8 cellular contexts compared by ENCODE assay signal in the genomic region with DNA sequence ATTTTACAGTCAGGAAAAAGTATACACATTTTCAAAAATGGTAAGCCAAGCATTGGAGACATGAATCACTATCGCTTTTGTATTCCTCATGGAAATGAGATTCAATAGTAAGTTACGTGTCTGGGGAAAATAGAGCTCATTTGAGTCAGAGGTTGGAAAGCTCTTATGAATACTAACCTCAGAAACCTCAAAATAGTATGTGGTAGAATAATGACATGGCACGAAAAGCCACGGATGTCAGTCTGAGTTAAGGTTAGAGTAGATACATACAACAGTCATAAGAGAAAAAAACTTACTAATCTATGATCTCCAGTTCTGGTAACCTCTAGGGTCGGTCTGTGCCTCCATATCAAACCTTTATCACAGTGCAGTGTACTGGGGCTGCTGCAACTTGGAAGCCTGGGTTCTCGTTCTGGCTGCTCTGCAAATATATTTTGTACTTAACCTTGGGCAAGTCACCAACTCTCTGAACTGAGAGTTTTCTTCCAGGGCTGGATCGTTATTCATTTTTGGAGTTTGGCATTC. TPM values are rescaled to one million over a fixed set of nuclear protein-coding genes. Genes with fewer than 3 reads are reported as not detected.
DNase-seq lines count a peak whose midpoint lies in the region; ATAC-seq and TF ChIP-seq lines count a peak whose summit lies in the region.

No MANE protein-coding gene starts in this region.

- H3K4me1 Mint-ChIP-seq in stimulated activated memory B cell treated with anti-CD40 and anti-IgM and Interleukin-4, amounts not matched to agents 10 μg/mL and 1 μg/mL and 100 μg/mL, for 72 hours = peaks cover 6% of the 10 kb centered on the region

- no peak overlapping the region for H3K4me3 Mint-ChIP-seq in stimulated activated memory B cell treated with anti-CD40 and anti-IgM and Interleukin-4, amounts not matched to agents 10 μg/mL and 1 μg/mL and 100 μg/mL, for 72 hours

- TF ChIP-seq CTCF in OCI-LY1 (IDR thresholded peaks at IDR 0.05; ENCODE audit: low read length) (no peak), thyroid gland (IDR thresholded peaks at IDR 0.05) (no peak)

- H3K9ac ChIP-seq in OCI-LY1 (ENCODE audit: low read length) = 0 out of 2 replicates have a peak overlapping the region, but pooled peaks have one; percentile 13

- 67 to 76% methylated on average over 7 of the region's 7 CpGs for WGBS in thyroid gland, 2 donors

- no peaks in the 10 kb centered on the region for H3K9me3 Mint-ChIP-seq in stimulated activated memory B cell treated with anti-CD40 and anti-IgM and Interleukin-4, amounts not matched to agents 10 μg/mL and 1 μg/mL and 100 μg/mL, for 72 hours

- no peaks in the 10 kb centered on the region for H4K20me1 ChIP-seq in OCI-LY1 (ENCODE audit: insufficient read depth, low read length)

- H3F3A ChIP-seq in OCI-LY1 (ENCODE audit: insufficient read depth, low read length) = no peaks in the 10 kb centered on the region

- DNase-seq in NOMO-1 treated with DMSO at 0.1 percent for 48 hours (lab: John Stamatoyannopoulos, UW; ENCODE audit: unreplicated experiment) = peak; percentile 36
- DNase-seq in NOMO-1 treated with dmso at 0.1 percent for 144 hours (lab: John Stamatoyannopoulos, UW; ENCODE audit: unreplicated experiment) = no peak
- DNase-seq in erythroblast (lab: John Stamatoyannopoulos, UW) = peak; percentile 51 to 69
- no peak for DNase-seq in NCI-H82 (lab: John Stamatoyannopoulos, UW)
- no peak for DNase-seq in thyroid gland

- H3K27me3 Mint-ChIP-seq in stimulated activated memory B cell treated with anti-CD40 and anti-IgM and Interleukin-4, amounts not matched to agents 10 μg/mL and 1 μg/mL and 100 μg/mL, for 72 hours = peaks cover 7% of the 10 kb centered on the region

- H3K27me3 ChIP-seq in OCI-LY1 (ENCODE audit: insufficient read depth, low read length) (no peaks in the 10 kb centered on the region), thyroid gland (no peaks in the 10 kb centered on the region)

- intact Hi-C loops in thyroid gland (cut with DNase I) = loop anchor here (5.0 kb wide), 1 partner anchor 168 kb away; no protein-coding TSS in a partner anchor

- no peak overlapping the region for H3K27ac Mint-ChIP-seq in stimulated activated memory B cell treated with anti-CD40 and anti-IgM and Interleukin-4, amounts not matched to agents 10 μg/mL and 1 μg/mL and 100 μg/mL, for 72 hours

- H3K4me3 ChIP-seq in OCI-LY1 (ENCODE audit: low read depth, low read length, poor library complexity, severe bottlenecking) (no peak overlapping the region), thyroid gland (replicated peaks in 1 of 3) (no peak overlapping the region)

- TF ChIP-seq POLR2A in erythroblast (IDR thresholded peaks at IDR 0.05; ENCODE audit: low read length) = no peak
- TF ChIP-seq POLR2A in thyroid gland (IDR thresholded peaks at IDR 0.05) = no peak

- no peaks in the 10 kb centered on the region for H3K9me3 ChIP-seq in OCI-LY1 (ENCODE audit: low read length)
- H3K9me3 ChIP-seq in thyroid gland = no peaks in the 10 kb centered on the region

- H3K36me3 Mint-ChIP-seq in stimulated activated memory B cell treated with anti-CD40 and anti-IgM and Interleukin-4, amounts not matched to agents 10 μg/mL and 1 μg/mL and 100 μg/mL, for 72 hours = no peaks in the 10 kb centered on the region

- H3K4me1 ChIP-seq in OCI-LY1 (ENCODE audit: insufficient read depth, low read length, severe bottlenecking) (peaks cover 13% of the 10 kb centered on the region), thyroid gland (no peaks in the 10 kb centered on the region)

- H3K36me3 ChIP-seq in OCI-LY1 (ENCODE audit: insufficient read depth, low read length) = no peaks in the 10 kb centered on the region
- H3K36me3 ChIP-seq in thyroid gland = no peaks in the 10 kb centered on the region

- no peaks in the 10 kb centered on the region for H3K79me2 ChIP-seq in OCI-LY1 (ENCODE audit: insufficient read depth, low read length)

- H2AFZ ChIP-seq in OCI-LY1 (ENCODE audit: low read length) = no peak overlapping the region

- no peak overlapping the region for H3K27ac ChIP-seq in OCI-LY1 (ENCODE audit: low read depth, low read length, poor library complexity, severe bottlenecking)
- H3K27ac ChIP-seq in thyroid gland = no peak overlapping the region

- H3K9me2 ChIP-seq in OCI-LY1 (ENCODE audit: low read depth, low read length) = no peaks in the 10 kb centered on the region

- peak; percentile 57 for ATAC-seq in stimulated activated memory B cell treated with anti-CD40 and anti-IgM and Interleukin-4, amounts not matched to agents 10 μg/mL and 1 μg/mL and 100 μg/mL, for 72 hours
- ATAC-seq in GM18498 (IDR thresholded peaks at IDR 0.05; ENCODE audit: unreplicated experiment) = no peak

- no peak overlapping the region for H3K4me2 ChIP-seq in OCI-LY1 (ENCODE audit: low read length)

RNA-seq across cellular contexts. Expression of a gene that starts 31.7 kb away (rescaled TPM):
- 10 to 100 TPM; 40.3 to 94.9 (median 56.3) TPM for total RNA-seq in thyroid gland

Comparison
In these comparisons a context has a peak if more than half of its experiments do, and no peak if none do; other contexts are left out.
1. DNase-seq: peak in NOMO-1 treated with DMSO at 0.1 percent for 48 hours (single experiment) and erythroblast (2 of 2); none in NOMO-1 treated with dmso at 0.1 percent for 144 hours (single experiment), NCI-H82 (single experiment) and thyroid gland (0 of 2).